In genomic region chr6:4950849-4951533, GRCh38 we compare ENCODE assay signal across 11 cellular contexts.
"Had no signal": no experiment of that assay in that cellular context is flagged by ENCODE, and none has a peak within 500 bp of the region (broad histone marks: within the 10 kb centered on the region; RNA-seq: fewer than 3 reads in every experiment).

No MANE protein-coding gene starts in this region.

- H3K4me1 ChIP-seq: esophagus muscularis mucosa, testis had no signal

- H3K4me3 ChIP-seq: esophagus muscularis mucosa, testis had no signal

- ATAC-seq: activated T-cell treated with anti-CD3 and anti-CD28 coated beads, Interleukin-2, amount 50 U/mL, for 4 hours; T-helper 17 cell had no signal

- H3K27me3 ChIP-seq: brain microvascular endothelial cell, esophagus muscularis mucosa, testis had no signal

- DNase-seq: activated CD4-positive, CD25-positive, alpha-beta regulatory T cell; activated gamma-delta T cell; activated T-cell treated with anti-CD3 and anti-CD28 coated beads, Interleukin-2, amount 50 U/mL, for 4 hours; amygdala; brain microvascular endothelial cell; endodermal cell; nephron progenitor cell; stimulated activated CD4-positive, alpha-beta T cell treated with anti-CD3 and anti-CD28 coated beads, Interleukin-4, amount 100 ng/mL, for 1 hour; T-helper 17 cell; testis had no signal

- H3K27ac ChIP-seq: brain microvascular endothelial cell, esophagus muscularis mucosa, testis had no signal

- H3K9me3 ChIP-seq: esophagus muscularis mucosa, testis had no signal
